In genomic region chr20:1571583-1571982, GRCh38 we compare ENCODE assay signal across 14 cellular contexts. TPM values are rescaled to one million over a fixed set of nuclear protein-coding genes. Genes with fewer than 3 reads are reported as not detected.
DNase-seq lines count a peak whose midpoint lies in the region; ATAC-seq, FAIRE-seq and TF ChIP-seq lines count a peak whose summit lies in the region.
"Not testable (repeated sequence)": the region's sequence is repeated elsewhere in the genome, so short reads cannot be mapped to it uniquely, and the experiment has no call there.
"Had no signal": no experiment of that assay in that cellular context is flagged by ENCODE, and none has a peak within 500 bp of the region (broad histone marks: within the 10 kb centered on the region; RNA-seq: fewer than 3 reads in every experiment).

No MANE protein-coding gene starts in this region.

- H3K36me3 ChIP-seq in endothelial cell of umbilical vein (ENCODE audit: control insufficient read depth in 2 of 2, extremely low read depth in 1 of 2, insufficient read depth in 2 of 2, low read length in 2 of 2); hepatocyte (replicated peaks; ENCODE audit: insufficient read depth, low read depth): not testable (repeated sequence)
- H3K36me3 ChIP-seq in neutrophil, result peaks cover 40% of the 10 kb centered on the region

- H3K27ac ChIP-seq in endothelial cell of umbilical vein (ENCODE audit: insufficient read depth, low read depth, low read length); hepatocyte: not testable (repeated sequence)
- peak overlapping the region; percentile 97 for H3K27ac ChIP-seq in neutrophil

- TF ChIP-seq CTCF in NB4 (IDR thresholded peaks at IDR 0.05; ENCODE audit: low read depth, low read length); endothelial cell of umbilical vein (IDR thresholded peaks at IDR 0.05; ENCODE audit: extremely low read depth in 1 of 2, insufficient read depth in 1 of 2, low read depth in 1 of 2, low read length in 2 of 2); hepatocyte (IDR thresholded peaks at IDR 0.05; ENCODE audit: poor library complexity); neutrophil (IDR thresholded peaks at IDR 0.05): not testable (repeated sequence)

- peaks cover 2 to 14% of the 10 kb centered on the region in 2 donors for H3K27me3 Mint-ChIP-seq in stimulated activated naive B cell treated with anti-CD40 and anti-IgM and Interleukin-4, amounts not matched to agents 10 μg/mL and 1 μg/mL and 100 μg/mL, for 72 hours

- H3K9me1 ChIP-seq in endothelial cell of umbilical vein (replicated peaks; ENCODE audit: control insufficient read depth, extremely low read depth, insufficient read depth, low read length), result not testable (repeated sequence)

- H3K36me3 Mint-ChIP-seq in stimulated activated naive B cell treated with anti-CD40 and anti-IgM and Interleukin-4, amounts not matched to agents 10 μg/mL and 1 μg/mL and 100 μg/mL, for 72 hours, result not testable (repeated sequence)

- not testable (repeated sequence) for BruUV-seq in endothelial cell of umbilical vein (replicated peaks; lab: Mats Ljungman, UMichigan)

- H3K9me3 Mint-ChIP-seq in stimulated activated naive B cell treated with anti-CD40 and anti-IgM and Interleukin-4, amounts not matched to agents 10 μg/mL and 1 μg/mL and 100 μg/mL, for 72 hours, result not testable (repeated sequence)

- POLR2A ChIA-PET in endothelial cell of umbilical vein (lab: Charles Lee), result not testable (repeated sequence)

- peak; percentile 3 for DNase-seq in AG20443 (ENCODE audit: low spot score)
- DNase-seq in NB4 (ENCODE audit: low read depth), result peak; percentile 0
- peak; percentile 0 for DNase-seq in SK-N-DZ (ENCODE audit: low spot score)
- DNase-seq in endothelial cell of umbilical vein (ENCODE audit: low read depth, low spot score), result peak; percentile 0
- peak; percentile 1 for DNase-seq in hepatocyte (ENCODE audit: low spot score)
- not testable (repeated sequence) for DNase-seq in stimulated activated naive B cell treated with anti-CD40 and anti-IgM and Interleukin-4, amounts not matched to agents 10 μg/mL and 1 μg/mL and 100 μg/mL, for 72 hours

- not testable (repeated sequence) for H3K4me3 ChIP-seq in NB4 (ENCODE audit: low read depth, low read length); endothelial cell of umbilical vein (replicated peaks in 1 of 3; ENCODE audit: insufficient read depth in 1 of 3, low read depth in 1 of 3, low read length in 3 of 3); hepatocyte; neutrophil (ENCODE audit: low read depth in 1 of 2, low read length in 1 of 2)

- intact Hi-C loops in endothelial cell of umbilical vein (cut with micrococcal nuclease), result not testable (repeated sequence)

- peaks cover 35% of the 10 kb centered on the region for H3K4me1 ChIP-seq in endothelial cell of umbilical vein (ENCODE audit: control insufficient read depth, extremely low read depth, insufficient read depth, low read length)
- not testable (repeated sequence) for H3K4me1 ChIP-seq in hepatocyte (ENCODE audit: insufficient read depth)
- H3K4me1 ChIP-seq in neutrophil (ENCODE audit: control insufficient read depth in 1 of 2, insufficient read depth in 1 of 2, low read depth in 1 of 2, low read length in 1 of 2), result peaks cover 51 to 53% of the 10 kb centered on the region in 2 experiments

- H3K9ac ChIP-seq in endothelial cell of umbilical vein (replicated peaks; ENCODE audit: extremely low read depth, insufficient read depth, low read length), result not testable (repeated sequence)

- 90% methylated on average over 8 of the region's 8 CpGs for WGBS in hepatocyte (ENCODE audit: low lambda C conversion rate, missing lambda C conversion rate)

- TF ChIP-seq POLR2A in NB4 (IDR thresholded peaks at IDR 0.05; ENCODE audit: extremely low read depth, insufficient read length); endothelial cell of umbilical vein (IDR thresholded peaks at IDR 0.05; ENCODE audit: low read depth, low read length): not testable (repeated sequence)

- FAIRE-seq in endothelial cell of umbilical vein (lab: Jason Lieb, UNC), result not testable (repeated sequence)

- H3K4me3 Mint-ChIP-seq in stimulated activated naive B cell treated with anti-CD40 and anti-IgM and Interleukin-4, amounts not matched to agents 10 μg/mL and 1 μg/mL and 100 μg/mL, for 72 hours, result not testable (repeated sequence)

- ATAC-seq in stimulated activated naive B cell treated with anti-CD40 and anti-IgM and Interleukin-4, amounts not matched to agents 10 μg/mL and 1 μg/mL and 100 μg/mL, for 72 hours (replicated peaks), result not testable (repeated sequence)

- not testable (repeated sequence) for H3K27me3 ChIP-seq in endothelial cell of umbilical vein (ENCODE audit: control insufficient read depth in 2 of 2, insufficient read depth in 2 of 2, low read length in 2 of 2); hepatocyte; neutrophil

- H3K27ac Mint-ChIP-seq in stimulated activated naive B cell treated with anti-CD40 and anti-IgM and Interleukin-4, amounts not matched to agents 10 μg/mL and 1 μg/mL and 100 μg/mL, for 72 hours, result peak overlapping the region; percentile 62

- dilution Hi-C loops in endothelial cell of umbilical vein (cut with MboI; ENCODE audit: extremely low pct_ligation_motif_present, low sequenced_read_pairs), result not testable (repeated sequence)

- H3K4me2 ChIP-seq in endothelial cell of umbilical vein (ENCODE audit: insufficient read depth, low read length); hepatocyte: not testable (repeated sequence)

- not testable (repeated sequence) for H3K9me2 ChIP-seq in hepatocyte (replicated peaks; ENCODE audit: insufficient read depth)

- not testable (repeated sequence) for H3K9me3 ChIP-seq in endothelial cell of umbilical vein (replicated peaks; ENCODE audit: control insufficient read depth, insufficient read depth, low read length); hepatocyte (ENCODE audit: low read depth); neutrophil

- H3K4me1 Mint-ChIP-seq in stimulated activated naive B cell treated with anti-CD40 and anti-IgM and Interleukin-4, amounts not matched to agents 10 μg/mL and 1 μg/mL and 100 μg/mL, for 72 hours, result not testable (repeated sequence)

- H3K79me2 ChIP-seq in endothelial cell of umbilical vein (ENCODE audit: control insufficient read depth, insufficient read depth, low read length); hepatocyte: not testable (repeated sequence)

- not testable (repeated sequence) for H2AFZ ChIP-seq in endothelial cell of umbilical vein (ENCODE audit: low read depth, low read length); hepatocyte

- CTCF ChIA-PET in endothelial cell of umbilical vein (lab: Charles Lee), result interaction anchor here (2.8 kb wide), 1 partner anchor 205 kb away, joined by 9 read pairs; no protein-coding TSS in a partner anchor

- not testable (repeated sequence) for H4K20me1 ChIP-seq in endothelial cell of umbilical vein (replicated peaks; ENCODE audit: control insufficient read depth, extremely low read depth, insufficient read depth, low read length); hepatocyte (ENCODE audit: insufficient read depth, poor library complexity, severe bottlenecking)

RNA-seq across cellular contexts. Expression of gene SIRPD, which starts 14.1 kb away (rescaled TPM):
- not detected in 2 replicates for polyA plus RNA-seq in SK-N-DZ (2014; cell fraction: cytosol; rRNA removed)
- polyA plus RNA-seq in SK-N-DZ (2014; cell fraction: nucleus; rRNA removed), result not detected in 2 replicates
- total RNA-seq in endothelial cell of umbilical vein, result not detected in 2 replicates
- polyA plus RNA-seq in endothelial cell of umbilical vein, result not detected in 2 replicates
- not detected in 2 replicates for polyA plus RNA-seq in endothelial cell of umbilical vein (2011; cell fraction: cytosol; rRNA removed)
- polyA plus RNA-seq in endothelial cell of umbilical vein (2011; cell fraction: nucleus; rRNA removed), result not detected in 2 replicates
- polyA plus RNA-seq in endothelial cell of umbilical vein (2012), result not detected in 2 replicates
- not detected in 2 replicates for polyA minus RNA-seq in endothelial cell of umbilical vein
- not detected for polyA minus RNA-seq in endothelial cell of umbilical vein (2011; cell fraction: cytosol; rRNA and poly(A)+ RNA removed)
- polyA minus RNA-seq in endothelial cell of umbilical vein (2011; cell fraction: nucleus; rRNA and poly(A)+ RNA removed), result not detected in 2 replicates
- total RNA-seq in hepatocyte, result not detected in 2 replicates
- polyA plus RNA-seq in hepatocyte, result not detected in 2 replicates
- total RNA-seq: Calu3, Daoy, G401, GM23338, H4, H9 had no signal
- polyA plus RNA-seq: A549, GM23338 had no signal

RNA-seq across cellular contexts. Expression of gene SIRPB1, which starts 48.2 kb away (rescaled TPM):
- polyA plus RNA-seq in SK-N-DZ (2014; cell fraction: cytosol; rRNA removed), result not detected in 2 replicates
- 0.30 TPM in 1 of 2 replicates, not detected in the other for polyA plus RNA-seq in SK-N-DZ (2014; cell fraction: nucleus; rRNA removed)
- total RNA-seq in endothelial cell of umbilical vein, result 6.5 and 9.5 TPM in 2 replicates
- polyA plus RNA-seq in endothelial cell of umbilical vein, result 0.10 and 0.18 TPM in 2 replicates
- 0.10 and 0.28 TPM in 2 replicates for polyA plus RNA-seq in endothelial cell of umbilical vein (2011; cell fraction: cytosol; rRNA removed)
- polyA plus RNA-seq in endothelial cell of umbilical vein (2011; cell fraction: nucleus; rRNA removed), result 0.18 and 0.21 TPM in 2 replicates
- 1.9 and 2.0 TPM in 2 replicates for polyA plus RNA-seq in endothelial cell of umbilical vein (2012)
- not detected in 2 replicates for polyA minus RNA-seq in endothelial cell of umbilical vein
- not detected for polyA minus RNA-seq in endothelial cell of umbilical vein (2011; cell fraction: cytosol; rRNA and poly(A)+ RNA removed)
- polyA minus RNA-seq in endothelial cell of umbilical vein (2011; cell fraction: nucleus; rRNA and poly(A)+ RNA removed), result not detected in 2 replicates
- 0.12 and 0.97 TPM in 2 replicates for total RNA-seq in hepatocyte
- 0.33 and 0.57 TPM in 2 replicates for polyA plus RNA-seq in hepatocyte
- total RNA-seq: GM23338 had no signal
- polyA plus RNA-seq: GM23338 had no signal
